Comparison of ENCODE assay signal across 7 cellular contexts in genomic region chrX:69186651-69187050, GRCh38.
"Had no signal": no experiment of that assay in that cellular context is flagged by ENCODE, and none has a peak within 500 bp of the region (broad histone marks: within the 10 kb centered on the region; RNA-seq: fewer than 3 reads in every experiment).

No MANE protein-coding gene starts in this region.

- H3K27ac Mint-ChIP-seq: HFFc6 had no signal

- ATAC-seq: HCT116 had no signal

- H3K4me3 ChIP-seq: GM23248, HAP-1 had no signal

- DNase-seq: GM23248, GOT3, H7, HFFc6, IMR-90 had no signal

- H3K9me3 Mint-ChIP-seq: HFFc6 had no signal

- H3K4me3 Mint-ChIP-seq: HFFc6 had no signal

- H3K27ac ChIP-seq: GM23248 had no signal
